Comparison of ENCODE assay signal across 18 cellular contexts in genomic region chr3:139297588-139298311, GRCh38.
"Had no signal": no experiment of that assay in that cellular context is flagged by ENCODE, and none has a peak within 500 bp of the region (broad histone marks: within the 10 kb centered on the region; RNA-seq: fewer than 3 reads in every experiment).

No MANE protein-coding gene starts in this region.

- H3K36me3 ChIP-seq: prostate gland, right atrium auricular region, tibial nerve, uterus had no signal

- H3K9me3 Mint-ChIP-seq: activated CD4-positive, alpha-beta T cell treated with anti-CD3 and anti-CD28 coated beads, Interleukin-2, amount 10 ng/mL, durations not matched to agents 7 days and 5 days; activated naive CD4-positive, alpha-beta T cell treated with anti-CD3 and anti-CD28 coated beads, Interleukin-2, amount 50 U/mL, for 24 hours; activated T-cell treated with anti-CD3 and anti-CD28 coated beads, Interleukin-2, amount 50 U/mL, for 4 hours; dendritic cell treated with granulocyte-macrophage colony-stimulating factor and Interleukin-4, amounts not matched to agents 40 ng/mL and 50 ng/mL, for 4 days; naive B cell; neural crest cell; stimulated activated naive CD8-positive, alpha-beta T cell treated with anti-CD3 and anti-CD28 coated beads, Interleukin-15, Interleukin-2, amounts not matched to agents 100 ng/mL and 50 ng/mL, for 24 hours had no signal

- H3K4me1 Mint-ChIP-seq: activated naive CD4-positive, alpha-beta T cell treated with anti-CD3 and anti-CD28 coated beads, Interleukin-2, amount 50 U/mL, for 24 hours; naive B cell had no signal

- H3K4me3 Mint-ChIP-seq: activated CD4-positive, alpha-beta T cell treated with anti-CD3 and anti-CD28 coated beads, Interleukin-2, amount 10 ng/mL, durations not matched to agents 7 days and 5 days; activated naive CD4-positive, alpha-beta T cell treated with anti-CD3 and anti-CD28 coated beads, Interleukin-2, amount 50 U/mL, for 24 hours; activated T-cell treated with anti-CD3 and anti-CD28 coated beads, Interleukin-2, amount 50 U/mL, for 4 hours; dendritic cell treated with granulocyte-macrophage colony-stimulating factor and Interleukin-4, amounts not matched to agents 40 ng/mL and 50 ng/mL, for 4 days; naive B cell; neural crest cell; stimulated activated naive CD8-positive, alpha-beta T cell treated with anti-CD3 and anti-CD28 coated beads, Interleukin-15, Interleukin-2, amounts not matched to agents 100 ng/mL and 50 ng/mL, for 24 hours had no signal

- H3K27ac ChIP-seq: prostate gland, right atrium auricular region, tibial nerve, uterus had no signal

- H3K36me3 Mint-ChIP-seq: activated naive CD4-positive, alpha-beta T cell treated with anti-CD3 and anti-CD28 coated beads, Interleukin-2, amount 50 U/mL, for 24 hours; naive B cell had no signal

- H3K4me1 ChIP-seq: prostate gland, tibial nerve, uterus had no signal

- H3K27ac Mint-ChIP-seq: activated CD4-positive, alpha-beta T cell treated with anti-CD3 and anti-CD28 coated beads, Interleukin-2, amount 10 ng/mL, durations not matched to agents 7 days and 5 days; activated naive CD4-positive, alpha-beta T cell treated with anti-CD3 and anti-CD28 coated beads, Interleukin-2, amount 50 U/mL, for 24 hours; dendritic cell treated with granulocyte-macrophage colony-stimulating factor and Interleukin-4, amounts not matched to agents 40 ng/mL and 50 ng/mL, for 4 days; naive B cell; stimulated activated naive CD8-positive, alpha-beta T cell treated with anti-CD3 and anti-CD28 coated beads, Interleukin-15, Interleukin-2, amounts not matched to agents 100 ng/mL and 50 ng/mL, for 24 hours had no signal

- H3K4me3 ChIP-seq: prostate gland, right atrium auricular region, tibial nerve, uterus had no signal

- ATAC-seq: activated T-cell treated with anti-CD3 and anti-CD28 coated beads, Interleukin-2, amount 50 U/mL, for 4 hours; esophagus mucosa had no signal

- H3K27me3 ChIP-seq: right atrium auricular region, tibial nerve, uterus had no signal

- DNase-seq: activated CD4-positive, alpha-beta T cell treated with anti-CD3 and anti-CD28 coated beads, Interleukin-2, amount 10 ng/mL, durations not matched to agents 7 days and 5 days; activated CD8-positive, alpha-beta memory T cell treated with anti-CD3 and anti-CD28 coated beads, Interleukin-2, amount 50 U/mL, for 4 hours; activated gamma-delta T cell; activated T-cell treated with anti-CD3 and anti-CD28 coated beads, Interleukin-2, amount 50 U/mL, for 4 hours; effector CD8-positive, alpha-beta T cell; mammary epithelial cell; naive B cell; T-helper 1 cell; T1000; uterus had no signal

- H3K9me3 ChIP-seq: prostate gland, right atrium auricular region, tibial nerve, uterus had no signal
